ENCODE assay signal across 23 cellular contexts in the genomic region with DNA sequence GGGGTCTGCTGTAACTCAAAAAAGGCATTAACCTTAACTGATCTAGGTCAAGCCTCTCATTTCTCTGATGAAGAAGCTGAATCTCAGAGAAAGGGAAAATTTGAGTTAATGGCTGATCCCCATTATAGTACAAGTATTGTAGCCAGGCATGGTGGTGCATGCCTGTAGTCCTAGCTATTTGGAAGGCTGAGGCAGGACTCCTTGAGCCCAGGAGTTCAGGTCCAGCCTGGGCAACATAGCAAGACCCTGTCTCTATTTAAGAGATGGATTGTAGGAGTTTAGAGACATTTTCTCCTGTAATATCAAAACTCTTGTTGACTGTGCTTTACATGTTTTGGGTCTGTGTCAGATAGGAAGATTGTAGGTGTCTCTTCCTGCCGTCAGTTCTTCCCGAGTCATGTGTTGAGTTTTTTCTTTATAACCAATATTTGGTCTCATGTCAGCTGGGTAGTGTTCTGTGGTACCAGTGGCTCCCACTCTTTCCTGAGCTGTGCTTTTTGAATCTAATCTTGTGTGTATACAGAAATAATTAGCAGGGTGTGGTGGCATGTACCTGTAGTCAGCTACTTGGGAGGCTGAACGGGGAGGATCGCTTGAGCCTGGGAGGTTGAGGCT. TPM values are rescaled to one million over a fixed set of nuclear protein-coding genes. Genes with fewer than 3 reads are reported as not detected.
"Had no signal": no experiment of that assay in that cellular context is flagged by ENCODE, and none has a peak within 500 bp of the region (broad histone marks: within the 10 kb centered on the region; RNA-seq: fewer than 3 reads in every experiment).

No MANE protein-coding gene starts in this region.

- H3K4me3 ChIP-seq: body of pancreas, heart right ventricle, thoracic aorta, vagina had no signal

- H3K27ac ChIP-seq: body of pancreas, heart right ventricle, thoracic aorta, vagina, WERI-Rb-1 had no signal

- H3K4me3 Mint-ChIP-seq: activated naive CD4-positive, alpha-beta T cell treated with anti-CD3 and anti-CD28 coated beads, Interleukin-2, amount 10 ng/mL, durations not matched to agents 7 days and 5 days; activated T-cell treated with anti-CD3 and anti-CD28 coated beads, Interleukin-2, amount 50 U/mL, for 4 hours; memory B cell; type B pancreatic cell had no signal

- H3K27me3 Mint-ChIP-seq: activated naive CD4-positive, alpha-beta T cell treated with anti-CD3 and anti-CD28 coated beads, Interleukin-2, amount 10 ng/mL, durations not matched to agents 7 days and 5 days; memory B cell; type B pancreatic cell had no signal

- DNase-seq: activated CD4-positive, alpha-beta T cell treated with anti-CD3 and anti-CD28 coated beads for 1 hour; activated effector memory CD4-positive, alpha-beta T cell treated with anti-CD3 and anti-CD28 coated beads, Interleukin-2, amount 50 U/mL, for 16 hours; activated naive CD4-positive, alpha-beta T cell treated with anti-CD3 and anti-CD28 coated beads, Interleukin-2, amount 10 ng/mL, durations not matched to agents 7 days and 5 days; activated T-cell treated with anti-CD3 and anti-CD28 coated beads, Interleukin-2, amount 50 U/mL, for 4 hours; anterior cingulate cortex; body of pancreas; dermis blood vessel endothelial cell; effector CD8-positive, alpha-beta T cell; erythroblast; foreskin fibroblast; heart right ventricle; left colon; stimulated activated CD4-positive, alpha-beta T cell treated with anti-CD3 and anti-CD28 coated beads, Interleukin-4, amount 100 ng/mL, for 1 hour; stimulated activated naive CD4-positive, alpha-beta T cell treated with Interleukin-2 at 50 U/mL for 16 hours; SW 1271; WERI-Rb-1 had no signal

- H3K9me3 Mint-ChIP-seq: activated naive CD4-positive, alpha-beta T cell treated with anti-CD3 and anti-CD28 coated beads, Interleukin-2, amount 10 ng/mL, durations not matched to agents 7 days and 5 days; activated T-cell treated with anti-CD3 and anti-CD28 coated beads, Interleukin-2, amount 50 U/mL, for 4 hours; memory B cell; type B pancreatic cell had no signal

- H3K27ac Mint-ChIP-seq: activated naive CD4-positive, alpha-beta T cell treated with anti-CD3 and anti-CD28 coated beads, Interleukin-2, amount 10 ng/mL, durations not matched to agents 7 days and 5 days; memory B cell; type B pancreatic cell had no signal

RNA-seq across cellular contexts. Expression of gene GPR84, which starts 30.8 kb away (rescaled TPM):
- total RNA-seq: body of pancreas, fibroblast of lung, myocyte, renal cortical epithelial cell, vagina had no signal

RNA-seq across cellular contexts. Expression of gene NFE2, which starts 32.7 kb away (rescaled TPM):
- total RNA-seq: dermis blood vessel endothelial cell, vagina had no signal
